In genomic region chr10:118046491-118047362, GRCh38 we compare ENCODE assay signal across 8 cellular contexts.
DNase-seq lines count a peak whose midpoint lies in the region; ATAC-seq and TF ChIP-seq lines count a peak whose summit lies in the region.

Gene RAB11FIP2, minus strand, starts transcription at chr10:118046941. Its CDS starts 778 bp downstream, at chr10:118046163.

- in situ Hi-C loops in GM18951 (cut with MboI; ENCODE audit: low sequenced_read_pairs, unreplicated experiment) = no loop called here

- TF ChIP-seq POLR2A in GM18951 (IDR thresholded peaks at IDR 0.05; ENCODE audit: extremely low read depth, insufficient read depth, insufficient read length) = peak; percentile 76

- ATAC-seq in HG03175 (IDR thresholded peaks at IDR 0.05; ENCODE audit: unreplicated experiment) = peak; percentile 97

- DNase-seq in AG20443 (ENCODE audit: low spot score) = peak; percentile 97
- peak; percentile 57 for DNase-seq in NCI-H226
- DNase-seq in activated CD4-positive, CD25-positive, alpha-beta regulatory T cell treated with anti-CD3 and anti-CD28 coated beads, Interleukin-2, amount 50 U/mL, for 72 hours = peak; percentile 97
- DNase-seq in cerebellar nuclear complex (lab: John Stamatoyannopoulos, UW) = peak; percentile 40 to 69
- peak; percentile 75 for DNase-seq in kidney glomerular epithelial cell (lab: John Stamatoyannopoulos, UW)
- DNase-seq in stimulated activated CD4-positive, alpha-beta T cell treated with anti-CD3 and anti-CD28 coated beads, Interleukin-15, amount 100 ng/mL, for 48 hours (ENCODE audit: low read depth in 2 of 2) = peak; percentile 86 to 93

Comparison
In these comparisons a context has a peak if more than half of its experiments do, and no peak if none do; other contexts are left out.
1. Peak in every context shown above with its lines: DNase-seq and ATAC-seq.